17 cellular contexts compared by ENCODE assay signal in the genomic region with DNA sequence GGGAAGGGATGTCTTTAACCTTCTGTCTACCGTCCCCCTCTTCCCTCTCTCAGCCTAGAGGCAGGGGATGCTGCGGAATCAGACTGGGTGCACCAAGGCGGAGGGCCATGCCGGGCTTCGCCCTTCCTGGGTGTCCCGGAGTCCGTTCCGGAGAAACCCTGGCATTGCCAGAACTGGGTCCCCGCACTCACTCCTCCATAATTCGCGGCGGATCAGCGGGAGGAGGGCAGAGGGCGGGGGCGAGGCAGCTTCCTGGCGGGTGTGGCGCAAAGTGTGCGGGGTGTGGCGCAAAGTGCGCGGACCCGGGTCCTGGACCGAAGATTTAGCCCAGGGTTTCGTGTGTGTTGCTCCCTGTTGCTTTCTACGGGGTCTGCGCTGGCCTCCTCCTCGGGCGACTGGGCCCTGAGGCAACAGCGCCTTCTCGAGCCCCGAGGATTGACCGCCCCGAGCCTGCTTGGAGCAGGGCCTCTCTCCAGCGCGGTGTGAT. TPM values are rescaled to one million over a fixed set of nuclear protein-coding genes. Genes with fewer than 3 reads are reported as not detected.
A peak's percentile ranks its signal among the peaks of the same experiment; 100 is the strongest.
DNase-seq lines count a peak whose midpoint lies in the region; ATAC-seq and TF ChIP-seq lines count a peak whose summit lies in the region.
"Had no signal": no experiment of that assay in that cellular context is flagged by ENCODE, and none has a peak within 500 bp of the region (broad histone marks: within the 10 kb centered on the region; RNA-seq: fewer than 3 reads in every experiment).

No MANE protein-coding gene starts in this region.

- H3K36me3 ChIP-seq in ES-I3 (ENCODE audit: insufficient read depth, low read length): no peaks in the 10 kb centered on the region
- no peaks in the 10 kb centered on the region for H3K36me3 ChIP-seq in naive thymus-derived CD4-positive, alpha-beta T cell (ENCODE audit: control insufficient read depth in 2 of 3, insufficient read depth in 3 of 3, low read length in 3 of 3)

- no peaks in the 10 kb centered on the region for H3K4me1 ChIP-seq in ES-I3 (ENCODE audit: insufficient read depth, low read length)
- no peaks in the 10 kb centered on the region for H3K4me1 ChIP-seq in naive thymus-derived CD4-positive, alpha-beta T cell (ENCODE audit: control insufficient read depth in 2 of 2, insufficient read depth in 2 of 2, low read length in 2 of 2)

- no peak for ATAC-seq in T-helper 17 cell
- no peak for ATAC-seq in stimulated activated naive B cell treated with anti-CD40 and anti-IgM and Interleukin-4, amounts not matched to agents 10 μg/mL and 1 μg/mL and 100 μg/mL, for 72 hours (replicated peaks)
- ATAC-seq in naive thymus-derived CD4-positive, alpha-beta T cell: no peak

- intact Hi-C loops in naive thymus-derived CD4-positive, alpha-beta T cell (cut with micrococcal nuclease): no loop called here

- CTCF ChIA-PET in naive thymus-derived CD4-positive, alpha-beta T cell (lab: Charles Lee): no interaction called here

- H3K4me1 Mint-ChIP-seq in T-helper 17 cell: no peaks in the 10 kb centered on the region
- H3K4me1 Mint-ChIP-seq in stimulated activated naive B cell treated with anti-CD40 and anti-IgM and Interleukin-4, amounts not matched to agents 10 μg/mL and 1 μg/mL and 100 μg/mL, for 72 hours: peaks cover 1 to 14% of the 10 kb centered on the region in 2 donors
- H3K4me1 Mint-ChIP-seq in naive thymus-derived CD4-positive, alpha-beta T cell: peaks cover 0 to 21% (median 6%) of the 10 kb centered on the region in 7 donors

- POLR2A ChIA-PET in naive thymus-derived CD4-positive, alpha-beta T cell (lab: Charles Lee): no interaction called here

- H3K9me3 ChIP-seq in ES-I3 (ENCODE audit: control insufficient read depth, insufficient read depth, low read length) (no peaks in the 10 kb centered on the region), T-helper 17 cell (ENCODE audit: control insufficient read depth, low read length, poor library complexity, severe bottlenecking) (no peaks in the 10 kb centered on the region)
- peaks cover 0 to 9% (median 0%) of the 10 kb centered on the region in 3 experiments for H3K9me3 ChIP-seq in naive thymus-derived CD4-positive, alpha-beta T cell (ENCODE audit: control insufficient read depth in 2 of 3, low read length in 3 of 3)

- H3K36me3 Mint-ChIP-seq in T-helper 17 cell (ENCODE audit: low read depth): peaks cover 2% of the 10 kb centered on the region
- H3K36me3 Mint-ChIP-seq in stimulated activated naive B cell treated with anti-CD40 and anti-IgM and Interleukin-4, amounts not matched to agents 10 μg/mL and 1 μg/mL and 100 μg/mL, for 72 hours: no peaks in the 10 kb centered on the region
- peaks cover 0 to 5% (median 0%) of the 10 kb centered on the region in 5 donors for H3K36me3 Mint-ChIP-seq in naive thymus-derived CD4-positive, alpha-beta T cell
- H3K36me3 Mint-ChIP-seq: IgD-negative memory B cell had no signal

- peaks cover 0 to 5% of the 10 kb centered on the region in 2 donors for H3K27me3 ChIP-seq in naive thymus-derived CD4-positive, alpha-beta T cell (ENCODE audit: control insufficient read depth in 2 of 2, insufficient read depth in 2 of 2, low read length in 2 of 2)

- TF ChIP-seq CTCF in foreskin fibroblast (IDR thresholded peaks at IDR 0.05; ENCODE audit: low read depth, low read length) (no peak), retinal pigment epithelial cell (conservative IDR thresholded peaks at IDR 0.05; ENCODE audit: low read depth, low read length) (no peak)

- H3K27me3 Mint-ChIP-seq in T-helper 17 cell: peaks cover 85% of the 10 kb centered on the region
- peaks cover 71 to 79% of the 10 kb centered on the region in 2 donors for H3K27me3 Mint-ChIP-seq in stimulated activated naive B cell treated with anti-CD40 and anti-IgM and Interleukin-4, amounts not matched to agents 10 μg/mL and 1 μg/mL and 100 μg/mL, for 72 hours
- peaks cover 61 to 78% (median 72%) of the 10 kb centered on the region in 5 donors for H3K27me3 Mint-ChIP-seq in naive thymus-derived CD4-positive, alpha-beta T cell

- H3K4me3 Mint-ChIP-seq in T-helper 17 cell: peak overlapping the region; percentile 63
- H3K4me3 Mint-ChIP-seq in stimulated activated naive B cell treated with anti-CD40 and anti-IgM and Interleukin-4, amounts not matched to agents 10 μg/mL and 1 μg/mL and 100 μg/mL, for 72 hours: no peak overlapping the region
- peak overlapping the region in 5 of 10 donors; percentile 8 to 64 (median 39) for H3K4me3 Mint-ChIP-seq in naive thymus-derived CD4-positive, alpha-beta T cell

- H3K4me3 ChIP-seq in foreskin fibroblast (ENCODE audit: low read depth in 1 of 2, low read length in 2 of 2) (peak overlapping the region; percentile 37 to 46), retinal pigment epithelial cell (ENCODE audit: low read length) (peak overlapping the region; percentile 22)
- no peak overlapping the region for H3K4me3 ChIP-seq in naive thymus-derived CD4-positive, alpha-beta T cell (ENCODE audit: low read length)

- peaks cover 4 to 10% of the 10 kb centered on the region in 2 donors for H3K9me3 Mint-ChIP-seq in stimulated activated naive B cell treated with anti-CD40 and anti-IgM and Interleukin-4, amounts not matched to agents 10 μg/mL and 1 μg/mL and 100 μg/mL, for 72 hours
- H3K9me3 Mint-ChIP-seq in naive thymus-derived CD4-positive, alpha-beta T cell: peaks cover 0 to 19% (median 3%) of the 10 kb centered on the region in 11 donors

- H3K9ac ChIP-seq in ES-I3 (ENCODE audit: low read depth, low read length): peak overlapping the region; percentile 70

- H3K27ac ChIP-seq in naive thymus-derived CD4-positive, alpha-beta T cell (ENCODE audit: low read depth, low read length): no peak overlapping the region

- DNase-seq in T-helper 17 cell (no peak), foreskin fibroblast (no peak), retinal pigment epithelial cell (ENCODE audit: low read depth) (no peak), NCI-H82 (lab: John Stamatoyannopoulos, UW) (no peak), SIG-M5 treated with dmso at 0.1 percent for 504 hours (lab: John Stamatoyannopoulos, UW; ENCODE audit: unreplicated experiment) (no peak)
- no peak for DNase-seq in stimulated activated naive B cell treated with anti-CD40 and anti-IgM and Interleukin-4, amounts not matched to agents 10 μg/mL and 1 μg/mL and 100 μg/mL, for 72 hours
- no peak for DNase-seq in naive thymus-derived CD4-positive, alpha-beta T cell
- DNase-seq: activated CD4-positive, alpha-beta T cell treated with anti-CD3 and anti-CD28 coated beads for 1 hour; activated gamma-delta T cell; GOT3; head of caudate nucleus; mammary epithelial cell; NCI-H1417; NCI-H774 had no signal

- H3K27ac Mint-ChIP-seq in T-helper 17 cell: no peak overlapping the region
- no peak overlapping the region for H3K27ac Mint-ChIP-seq in stimulated activated naive B cell treated with anti-CD40 and anti-IgM and Interleukin-4, amounts not matched to agents 10 μg/mL and 1 μg/mL and 100 μg/mL, for 72 hours
- no peak overlapping the region for H3K27ac Mint-ChIP-seq in naive thymus-derived CD4-positive, alpha-beta T cell
- H3K27ac Mint-ChIP-seq: IgD-negative memory B cell had no signal

RNA-seq across cellular contexts. Expression of a gene that starts 12.4 kb away (rescaled TPM):
- not detected for total RNA-seq in T-helper 17 cell
- total RNA-seq in naive thymus-derived CD4-positive, alpha-beta T cell: not detected
- polyA plus RNA-seq in naive thymus-derived CD4-positive, alpha-beta T cell: not detected
- total RNA-seq: mammary epithelial cell, pulmonary artery endothelial cell had no signal
- polyA plus RNA-seq: IgD-negative memory B cell, mammary epithelial cell had no signal
